In genomic region chr11:8277691-8278090, GRCh38 we compare ENCODE assay signal across 18 cellular contexts. TPM values are rescaled to one million over a fixed set of nuclear protein-coding genes. Genes with fewer than 3 reads are reported as not detected.
DNase-seq lines count a peak whose midpoint lies in the region; ATAC-seq and TF ChIP-seq lines count a peak whose summit lies in the region.
"Had no signal": no experiment of that assay in that cellular context is flagged by ENCODE, and none has a peak within 500 bp of the region (broad histone marks: within the 10 kb centered on the region; RNA-seq: fewer than 3 reads in every experiment).

No MANE protein-coding gene starts in this region.

- H3K27ac ChIP-seq in Peyer's patch (no peak overlapping the region), lower lobe of right lung (no peak overlapping the region), spleen (no peak overlapping the region)
- H3K27ac ChIP-seq: BLaER1 treated with 17β-estradiol and CSF1 and Interleukin-3, amounts not matched to agents 10 nM and 100 nM had no signal

- H3K4me3 ChIP-seq in Peyer's patch (no peak overlapping the region), lower lobe of right lung (no peak overlapping the region), spleen (no peak overlapping the region)
- H3K4me3 ChIP-seq: BLaER1 treated with 17β-estradiol and CSF1 and Interleukin-3, amounts not matched to agents 10 nM and 100 nM had no signal

- H3K4me1 ChIP-seq in Peyer's patch (no peaks in the 10 kb centered on the region), lower lobe of right lung (no peaks in the 10 kb centered on the region), spleen (peaks cover 0 to under 1% (median 0%) of the 10 kb centered on the region in 6 donors)
- H3K4me1 ChIP-seq: BLaER1 treated with 17β-estradiol and CSF1 and Interleukin-3, amounts not matched to agents 10 nM and 100 nM had no signal

- H3K27me3 ChIP-seq in Peyer's patch (no peaks in the 10 kb centered on the region), lower lobe of right lung (ENCODE audit: low read depth) (no peaks in the 10 kb centered on the region), spleen (replicated peaks in 1 of 7) (peaks cover 0 to 12% (median 0%) of the 10 kb centered on the region in 7 donors)

- H3K9me3 ChIP-seq in Peyer's patch (no peaks in the 10 kb centered on the region), lower lobe of right lung (no peaks in the 10 kb centered on the region), spleen (no peaks in the 10 kb centered on the region)

- TF ChIP-seq POLR2A in Peyer's patch (IDR thresholded peaks at IDR 0.05), result no peak
- TF ChIP-seq POLR2A in spleen (IDR thresholded peaks at IDR 0.05), result no peak

- ATAC-seq in lower lobe of right lung (no peak), HG03039 (IDR thresholded peaks at IDR 0.05; ENCODE audit: unreplicated experiment) (no peak)

- DNase-seq in Peyer's patch, result peak in 2 of 3 donors; percentile 12 to 15
- peak; percentile 37 for DNase-seq in ecto neural progenitor cell (ENCODE audit: low spot score)
- DNase-seq in lower lobe of right lung, result peak; percentile 14
- DNase-seq in spleen, result peak; percentile 51
- DNase-seq in NCI-H1930 (lab: John Stamatoyannopoulos, UW), result no peak
- DNase-seq in activated CD4-positive, CD25-positive, alpha-beta regulatory T cell (lab: John Stamatoyannopoulos, UW), result no peak
- DNase-seq: CD8-positive, alpha-beta memory T cell; DMS79; KG1; NCI-H1417 treated with DMSO at 0.1 percent for 48 hours; NCI-H187 treated with DMSO at 0.1 percent for 48 hours; NCI-H345; NCI-H524 treated with DMSO at 0.1 percent for 48 hours; RPMI8226; SIG-M5 had no signal

- TF ChIP-seq CTCF in Peyer's patch (IDR thresholded peaks at IDR 0.05) (no peak), lower lobe of right lung (IDR thresholded peaks at IDR 0.05) (no peak), spleen (IDR thresholded peaks at IDR 0.05 in 8 of 11, conservative IDR thresholded peaks at IDR 0.05 in 3 of 11) (no peak)

- 86 to 98% (median 91%) methylated on average over 7 of the region's 7 CpGs for WGBS in spleen, 5 donors

- intact Hi-C loops in lower lobe of right lung (cut with DNase I), result no loop called here
- intact Hi-C loops in spleen (cut with DNase I; ENCODE audit: low total_unique reads), result no loop called here

- H3K36me3 ChIP-seq in Peyer's patch (no peaks in the 10 kb centered on the region), lower lobe of right lung (no peaks in the 10 kb centered on the region), spleen (no peaks in the 10 kb centered on the region)
- H3K36me3 ChIP-seq: BLaER1 treated with 17β-estradiol and CSF1 and Interleukin-3, amounts not matched to agents 10 nM and 100 nM had no signal

RNA-seq across cellular contexts. Expression of gene LMO1, which starts 14.0 kb away (rescaled TPM):
- total RNA-seq in Peyer's patch, result not detected
- total RNA-seq in lower lobe of right lung, result not detected
- total RNA-seq in spleen, result 1 to 10 TPM in 2 of 7 donors, under 1 TPM in 1, not detected in 4; 0.57 to 1.0 (median 1.0) TPM
- polyA plus RNA-seq in spleen, result under 1 TPM in 2 of 3 donors, not detected in 1; 0.17 to 0.20 TPM
- total RNA-seq: CD8-positive, alpha-beta memory T cell; HepG2 had no signal
- polyA plus RNA-seq: HepG2 had no signal

Comparison
In these comparisons a context has a peak if more than half of its experiments do, and no peak if none do; other contexts are left out.
1. DNase-seq: peak in Peyer's patch (2 of 3), ecto neural progenitor cell (single experiment), lower lobe of right lung (single experiment) and spleen (single experiment); none in NCI-H1930 (0 of 2) and activated CD4-positive, CD25-positive, alpha-beta regulatory T cell (0 of 4).